8 cellular contexts compared by ENCODE assay signal in genomic region chr6:119348308-119349040, GRCh38. TPM values are rescaled to one million over a fixed set of nuclear protein-coding genes. Genes with fewer than 3 reads are reported as not detected.
DNase-seq lines count a peak whose midpoint lies in the region; ATAC-seq and TF ChIP-seq lines count a peak whose summit lies in the region.

No MANE protein-coding gene starts in this region.

- H4K20me1 ChIP-seq in Karpas-422 (ENCODE audit: insufficient read depth, low read depth, low read length) (no peaks in the 10 kb centered on the region), neural cell (ENCODE audit: insufficient read depth) (no peaks in the 10 kb centered on the region)

- WGBS in urinary bladder = under 1% methylated on average over 65 of the region's 65 CpGs

- H3K36me3 ChIP-seq in Karpas-422 (ENCODE audit: insufficient read depth, low read length) (no peaks in the 10 kb centered on the region), neural cell (ENCODE audit: insufficient read depth, low read length) (no peaks in the 10 kb centered on the region), urinary bladder (ENCODE audit: insufficient read depth) (no peaks in the 10 kb centered on the region)

- no peak for TF ChIP-seq EP300 in neural cell (conservative IDR thresholded peaks at IDR 0.05; ENCODE audit: poor library complexity, severe bottlenecking)

- no peaks in the 10 kb centered on the region for H3K79me2 ChIP-seq in Karpas-422 (ENCODE audit: low read length)
- H3K79me2 ChIP-seq in neural cell (replicated peaks; ENCODE audit: insufficient read depth, low read length) = no peaks in the 10 kb centered on the region

- no peaks in the 10 kb centered on the region for H3K9me3 ChIP-seq in Karpas-422 (ENCODE audit: low read length)
- no peaks in the 10 kb centered on the region for H3K9me3 ChIP-seq in neural cell (ENCODE audit: low read length)

- peak overlapping the region; percentile 96; the same call in 1 of the 2 replicates for H2AFZ ChIP-seq in Karpas-422 (ENCODE audit: low read length)
- H2AFZ ChIP-seq in neural cell (ENCODE audit: low read depth, low read length) = no peak overlapping the region

- TF ChIP-seq RAD21 in neural cell (conservative IDR thresholded peaks at IDR 0.05) = no peak

- H3K9me2 ChIP-seq in Karpas-422 (replicated peaks; ENCODE audit: insufficient read depth, low read length) (no peaks in the 10 kb centered on the region), neural cell (ENCODE audit: insufficient read depth, low read length) (no peaks in the 10 kb centered on the region)

- H3K9ac ChIP-seq in Karpas-422 (ENCODE audit: low read length) (peak overlapping the region; percentile 66), neural cell (ENCODE audit: low read length) (peak overlapping the region; percentile 58)

- H3K4me1 ChIP-seq in Karpas-422 (ENCODE audit: low read length) (peaks cover 31% of the 10 kb centered on the region), urinary bladder (ENCODE audit: insufficient read depth) (peaks cover 2% of the 10 kb centered on the region)

- no peaks in the 10 kb centered on the region for H3K27me3 ChIP-seq in Karpas-422 (ENCODE audit: low read length)
- H3K27me3 ChIP-seq in neural cell (ENCODE audit: insufficient read depth, low read depth, low read length) = peaks cover 23% of the 10 kb centered on the region

- ATAC-seq in GM19397 (IDR thresholded peaks at IDR 0.05; ENCODE audit: unreplicated experiment) (peak; percentile 2), esophagus mucosa (peak; percentile 9)

- TF ChIP-seq CTCF in neural cell (IDR thresholded peaks at IDR 0.05; ENCODE audit: poor library complexity, severe bottlenecking) = no peak

- DNase-seq in AG20443 (ENCODE audit: low spot score) (peak; percentile 58), Karpas-422 (peak; percentile 49), activated T-cell treated with anti-CD3 and anti-CD28 coated beads for 24 hours (ENCODE audit: low read depth) (peak; percentile 16), COLO829 (ENCODE audit: low spot score) (no peak)

- H3K27ac ChIP-seq in Karpas-422 (ENCODE audit: low read length) (no peak overlapping the region), neural cell (ENCODE audit: low read length) (no peak overlapping the region), urinary bladder (ENCODE audit: low read depth) (peak overlapping the region; percentile 72)

- H3K4me3 ChIP-seq in Karpas-422 (ENCODE audit: low read length) (peak overlapping the region; percentile 75), neural cell (ENCODE audit: low read length) (peak overlapping the region; percentile 93), urinary bladder (ENCODE audit: low read depth, low read length) (peak overlapping the region; percentile 96)

- peak overlapping the region; percentile 97 for H3K4me2 ChIP-seq in Karpas-422 (ENCODE audit: low read depth, low read length, poor library complexity, severe bottlenecking)
- no peak overlapping the region for H3K4me2 ChIP-seq in neural cell (ENCODE audit: low read length)

- H3F3A ChIP-seq in neural cell (ENCODE audit: insufficient read depth, low read length, poor library complexity, severe bottlenecking) = no peaks in the 10 kb centered on the region

TF ChIP-seq in neural cell, 6 proteins besides CTCF, POLR2A, EP300 and RAD21:
- peak; percentile 21 for TF ChIP-seq SMC3 (conservative IDR thresholded peaks at IDR 0.05; ENCODE audit: poor library complexity)
- TF ChIP-seq POLR2AphosphoS5 (IDR thresholded peaks at IDR 0.05) = no peak
- TF ChIP-seq REST (IDR thresholded peaks at IDR 0.05; ENCODE audit: borderline replicate concordance) = no peak
- TF ChIP-seq MXI1 (conservative IDR thresholded peaks at IDR 0.05; ENCODE audit: poor library complexity, severe bottlenecking) = peak; percentile 8
- no peak for TF ChIP-seq EZH2 (IDR thresholded peaks at IDR 0.05; ENCODE audit: borderline replicate concordance, insufficient read depth, low read length, poor library complexity, severe bottlenecking)
- TF ChIP-seq TAF1 (IDR thresholded peaks at IDR 0.05; ENCODE audit: low read depth) = no peak

RNA-seq across cellular contexts. Expression of gene MAN1A1, which starts 1.1 kb away (rescaled TPM):
- 0.43 and 0.48 TPM in 2 replicates for total RNA-seq in Karpas-422 (2014; rRNA removed; shearing (Covaris generic); ENCODE audit: low replicate concordance)
- total RNA-seq in esophagus mucosa (4.9 TPM), urinary bladder (245 TPM)
- polyA plus RNA-seq in neural cell (4.6 and 5.6 TPM in 2 replicates), urinary bladder (98.6 TPM)
- 9.3 and 9.6 TPM in 2 replicates for polyA minus RNA-seq in neural cell

Comparison
In these comparisons a context has a peak if more than half of its experiments do, and no peak if none do; other contexts are left out.
1. RNA of gene MAN1A1, which starts 1.1 kb away (total RNA-seq): 245 TPM in urinary bladder (single experiment); 4.9 TPM in esophagus mucosa (single experiment) and 0.43 to 0.48 TPM in Karpas-422; every median in the first group is over 10 times any median in the second.
2. Peak in every context shown above with its lines, with median percentiles within 50 percentile points of each other: H3K4me3 ChIP-seq.